22 cellular contexts compared by ENCODE assay signal in genomic region chr5:156274455-156274854, GRCh38. TPM values are rescaled to one million over a fixed set of nuclear protein-coding genes. Genes with fewer than 3 reads are reported as not detected.
"Had no signal": no experiment of that assay in that cellular context is flagged by ENCODE, and none has a peak within 500 bp of the region (broad histone marks: within the 10 kb centered on the region; RNA-seq: fewer than 3 reads in every experiment).

No MANE protein-coding gene starts in this region.

- H3K27ac ChIP-seq: colonic mucosa, epithelial cell of prostate, esophagus squamous epithelium, left lung, lower lobe of right lung had no signal

- H3K4me3 ChIP-seq: colonic mucosa, esophagus squamous epithelium, gastrocnemius medialis, left lung, lower lobe of right lung had no signal

- DNase-seq: colonic mucosa; cortex of kidney; effector CD8-positive, alpha-beta T cell; effector memory CD8-positive, alpha-beta T cell; endodermal cell; erythroblast; esophagus squamous epithelium; foreskin melanocyte; gastrocnemius medialis; glutamatergic neuron; head of caudate nucleus; heart right ventricle; hippocampal formation; left cardiac atrium; left lung; left ventricle myocardium superior; lower lobe of right lung; mesenchymal stem cell had no signal

- H3K9me3 ChIP-seq: colonic mucosa, esophagus squamous epithelium had no signal

- ATAC-seq: effector memory CD8-positive, alpha-beta T cell; esophagus mucosa; gastrocnemius medialis; heart right ventricle; left cardiac atrium; left lung; left ventricle myocardium superior; lower lobe of right lung had no signal

- H3K27me3 ChIP-seq: colonic mucosa, esophagus squamous epithelium, gastrocnemius medialis, heart right ventricle, left lung had no signal

- H3K4me1 ChIP-seq: colonic mucosa, esophagus squamous epithelium, left lung, lower lobe of right lung had no signal

- H3K36me3 ChIP-seq: colonic mucosa, esophagus squamous epithelium, gastrocnemius medialis, heart right ventricle, left lung, lower lobe of right lung had no signal

RNA-seq across cellular contexts. Expression of gene SGCD, which starts 52.5 kb away (rescaled TPM):
- total RNA-seq: glomerular endothelial cell had no signal
- polyA plus RNA-seq: keratinocyte had no signal
